Comparison of ENCODE assay signal across 8 cellular contexts in the genomic region with DNA sequence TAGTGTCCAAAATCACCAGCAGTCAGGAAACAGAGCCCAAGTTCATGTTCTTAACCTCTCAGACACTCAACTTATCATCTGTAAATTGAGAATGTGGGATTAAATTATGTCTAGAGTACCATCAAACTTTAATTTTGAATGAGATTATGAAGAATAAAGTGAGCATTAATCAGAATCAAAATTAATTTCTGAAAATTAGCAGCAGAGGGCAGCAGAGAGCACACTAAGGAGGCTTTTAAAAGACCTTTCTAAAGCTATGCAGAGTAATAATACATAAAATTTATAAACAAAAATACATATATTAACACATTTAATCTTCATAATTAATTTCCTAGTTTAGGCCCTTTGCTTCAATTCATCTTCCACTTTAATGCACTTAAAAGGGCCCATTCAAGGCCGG. TPM values are rescaled to one million over a fixed set of nuclear protein-coding genes. Genes with fewer than 3 reads are reported as not detected.
DNase-seq lines count a peak whose midpoint lies in the region; ATAC-seq and TF ChIP-seq lines count a peak whose summit lies in the region.

No MANE protein-coding gene starts in this region.

- no peaks in the 10 kb centered on the region for H4K20me1 ChIP-seq in PC-9 (ENCODE audit: insufficient read depth)

- no peak overlapping the region for H3K27ac ChIP-seq in PC-9
- no peak overlapping the region for H3K27ac ChIP-seq in tibial artery

- H3K9me3 ChIP-seq in PC-9 (ENCODE audit: insufficient read depth, low read depth) (no peaks in the 10 kb centered on the region), tibial artery (no peaks in the 10 kb centered on the region)

- no peak for ATAC-seq in HG02973 (IDR thresholded peaks at IDR 0.05; ENCODE audit: unreplicated experiment)

- H3K4me2 ChIP-seq in PC-9 = no peak overlapping the region

- POLR2A ChIA-PET in PC-9 (lab: Charles Lee; ENCODE audit: unreplicated experiment) = no interaction called here

- H3K4me3 ChIP-seq in PC-9 = no peak overlapping the region
- H3K4me3 ChIP-seq in tibial artery = no peak overlapping the region

- no TSS peak for BruUV-seq in PC-9 (replicated peaks; lab: Mats Ljungman, UMichigan)

- no peak overlapping the region for H2AFZ ChIP-seq in PC-9

- H3K36me3 ChIP-seq in PC-9 (ENCODE audit: low read depth) = no peaks in the 10 kb centered on the region
- H3K36me3 ChIP-seq in tibial artery = no peaks in the 10 kb centered on the region

- intact Hi-C loops in PC-9 (cut with micrococcal nuclease; ENCODE audit: unreplicated experiment) = loop anchor here (1.0 kb wide), 2 partner anchors 23 to 143 kb away; no protein-coding TSS in a partner anchor
- intact Hi-C loops in tibial artery (cut with DNase I; ENCODE audit: low total_unique reads) = loop anchor here (10.0 kb wide), 1 partner anchor 134 kb away; no protein-coding TSS in a partner anchor

- H3K27me3 ChIP-seq in PC-9 (ENCODE audit: insufficient read depth, low read depth) = no peaks in the 10 kb centered on the region
- no peaks in the 10 kb centered on the region for H3K27me3 ChIP-seq in tibial artery

- peak; percentile 71 for TF ChIP-seq CTCF in PC-9 (conservative IDR thresholded peaks at IDR 0.05)
- peak; percentile 28 to 44 for TF ChIP-seq CTCF in tibial artery (IDR thresholded peaks at IDR 0.05)

- peak; percentile 33 for DNase-seq in NOMO-1 treated with DMSO at 0.1 percent for 48 hours (lab: John Stamatoyannopoulos, UW; ENCODE audit: unreplicated experiment)
- DNase-seq in NOMO-1 treated with dmso at 0.1 percent for 144 hours (lab: John Stamatoyannopoulos, UW; ENCODE audit: unreplicated experiment) = no peak
- no peak for DNase-seq in PC-9
- peak; percentile 5 for DNase-seq in fibroblast of the conjunctiva (ENCODE audit: low read depth)
- no peak for DNase-seq in tibial artery
- no peak for DNase-seq in activated CD4-positive, alpha-beta T cell treated with anti-CD3 and anti-CD28 coated beads for 1 hour
- DNase-seq in stimulated activated CD4-positive, alpha-beta T cell treated with anti-CD3 and anti-CD28 coated beads, Interleukin-4, amount 100 ng/mL, for 4 hours = no peak

- H3F3A ChIP-seq in PC-9 (ENCODE audit: insufficient read depth, low read depth) = no peaks in the 10 kb centered on the region

- CTCF ChIA-PET in PC-9 (lab: Charles Lee) = interaction anchor here (1.3 kb wide), 1 partner anchor 23 kb away, joined by 9 read pairs; no protein-coding TSS in a partner anchor

- H3K4me1 ChIP-seq in PC-9 (replicated peaks; ENCODE audit: insufficient read depth) (no peaks in the 10 kb centered on the region), tibial artery (no peaks in the 10 kb centered on the region)

- H3K79me2 ChIP-seq in PC-9 (ENCODE audit: low read depth) = no peaks in the 10 kb centered on the region

- H3K9me2 ChIP-seq in PC-9 (ENCODE audit: insufficient read depth) = no peaks in the 10 kb centered on the region

RNA-seq across cellular contexts. Expression of gene TASL, which starts 7.1 kb away (rescaled TPM):
- total RNA-seq in PC-9 (2021) = not detected in 2 replicates

Comparison
In these comparisons a context has a peak if more than half of its experiments do, and no peak if none do; other contexts are left out.
1. DNase-seq: peak in NOMO-1 treated with DMSO at 0.1 percent for 48 hours (single experiment) and fibroblast of the conjunctiva (single experiment); none in NOMO-1 treated with dmso at 0.1 percent for 144 hours (single experiment), PC-9 (0 of 2), tibial artery (0 of 2), activated CD4-positive, alpha-beta T cell treated with anti-CD3 and anti-CD28 coated beads for 1 hour (single experiment) and stimulated activated CD4-positive, alpha-beta T cell treated with anti-CD3 and anti-CD28 coated beads, Interleukin-4, amount 100 ng/mL, for 4 hours (0 of 2).